In the genomic region with DNA sequence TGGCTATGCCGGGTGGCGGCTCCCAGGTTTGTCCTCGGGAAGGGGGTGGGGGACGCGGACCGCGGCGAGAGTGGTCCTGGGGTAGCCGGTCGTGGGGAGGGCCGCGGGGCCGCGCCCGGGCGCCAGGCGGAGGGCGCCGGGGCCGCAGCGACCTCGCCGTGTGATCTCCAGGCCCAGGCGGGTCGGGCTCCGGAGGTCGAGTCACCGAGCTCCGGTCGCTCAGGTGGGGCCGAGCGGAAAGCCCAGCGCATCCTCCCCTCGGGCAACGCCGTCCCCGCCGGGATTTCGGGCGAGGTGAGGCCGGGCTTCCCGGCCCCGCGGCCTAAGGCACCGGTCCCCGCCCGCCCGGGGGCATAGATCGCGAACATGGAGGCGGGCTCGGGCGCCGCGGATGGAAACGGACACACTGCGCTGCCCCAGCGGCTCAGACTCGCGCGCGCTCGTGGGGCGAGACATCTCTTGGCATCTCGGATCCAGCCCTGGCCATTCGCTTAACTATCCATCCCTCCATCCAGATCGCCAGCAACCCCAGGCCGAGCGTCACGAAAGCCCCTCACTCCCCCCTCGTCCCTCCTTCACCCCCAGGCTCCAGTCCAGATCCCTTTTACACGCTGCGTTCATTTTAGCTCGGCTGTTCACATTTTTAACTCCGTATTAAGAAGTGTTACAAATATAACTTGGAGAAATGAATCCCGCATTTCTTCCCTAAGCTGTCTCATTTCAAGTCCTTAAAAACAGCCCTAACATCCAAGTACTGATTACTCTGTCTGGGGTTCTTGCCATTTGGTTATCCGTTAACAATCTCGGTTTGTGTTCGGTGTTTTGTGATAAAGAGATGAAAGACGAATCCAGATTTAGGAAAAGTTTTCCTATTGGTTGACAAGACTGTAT, we compare ENCODE assay signal across 1 cellular context.
TF ChIP-seq lines count a peak whose summit lies in the region.

No MANE protein-coding gene starts in this region.

TF ChIP-seq in SK-N-SH, 30 proteins besides CTCF, POLR2A, EP300 and RAD21 (continued from another document):
- TF ChIP-seq YY1 (IDR thresholded peaks at IDR 0.05; ENCODE audit: low read depth) (peak; percentile 69; the same call in 1 of the 2 replicates), TAF1 (IDR thresholded peaks at IDR 0.05; ENCODE audit: borderline replicate concordance, low read depth, low read length) (0 out of 2 replicates have a peak, but pooled peaks have one; percentile 39)
- TF ChIP-seq, protein P1, sequence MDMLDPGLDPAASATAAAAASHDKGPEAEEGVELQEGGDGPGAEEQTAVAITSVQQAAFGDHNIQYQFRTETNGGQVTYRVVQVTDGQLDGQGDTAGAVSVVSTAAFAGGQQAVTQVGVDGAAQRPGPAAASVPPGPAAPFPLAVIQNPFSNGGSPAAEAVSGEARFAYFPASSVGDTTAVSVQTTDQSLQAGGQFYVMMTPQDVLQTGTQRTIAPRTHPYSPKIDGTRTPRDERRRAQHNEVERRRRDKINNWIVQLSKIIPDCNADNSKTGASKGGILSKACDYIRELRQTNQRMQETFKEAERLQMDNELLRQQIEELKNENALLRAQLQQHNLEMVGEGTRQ (IDR thresholded peaks at IDR 0.05; ENCODE audit: borderline replicate concordance, low read depth, low read length), result no peak
TF ChIP-seq in SK-N-SH: peak in this region for 4.
